ENCODE assay signal across 1 cellular context in genomic region chr15:45134046-45134445, GRCh38.
TF ChIP-seq lines count a peak whose summit lies in the region.

No MANE protein-coding gene starts in this region.

TF ChIP-seq in HepG2, 621 proteins besides CTCF, POLR2A, EP300 and RAD21:
- TF ChIP-seq ZNF275 (CRISPR knock-in tag; IDR thresholded peaks at IDR 0.05; ENCODE audit: borderline replicate concordance), result no peak
- no peak for TF ChIP-seq ZNF639 (CRISPR knock-in tag; conservative IDR thresholded peaks at IDR 0.05)
- TF ChIP-seq SRSF1 (optimal IDR thresholded peaks at IDR 0.05; ENCODE audit: low read depth, low read length), result no peak
- TF ChIP-seq ZNF547 (CRISPR knock-in tag; IDR thresholded peaks at IDR 0.05), result no peak
- TF ChIP-seq ZBTB7A (CRISPR knock-in tag; IDR thresholded peaks at IDR 0.05), result no peak
